In genomic region chr18:12911025-12911927, GRCh38 we compare ENCODE assay signal across 8 cellular contexts. TPM values are rescaled to one million over a fixed set of nuclear protein-coding genes. Genes with fewer than 3 reads are reported as not detected.
A peak's percentile ranks its signal among the peaks of the same experiment; 100 is the strongest.
DNase-seq lines count a peak whose midpoint lies in the region; ATAC-seq and TF ChIP-seq lines count a peak whose summit lies in the region.

No MANE protein-coding gene starts in this region.

- H4K20me1 ChIP-seq in MM.1S (ENCODE audit: insufficient read depth, low read length): no peaks in the 10 kb centered on the region

- H3K36me3 ChIP-seq in A673 (ENCODE audit: insufficient read depth, low read length, poor library complexity, severe bottlenecking): no peaks in the 10 kb centered on the region
- H3K36me3 ChIP-seq in MM.1S (replicated peaks; ENCODE audit: insufficient read depth, low read length): no peaks in the 10 kb centered on the region

- H3K27me3 ChIP-seq in A673 (replicated peaks; ENCODE audit: insufficient read depth, low read depth, low read length, poor library complexity) (no peaks in the 10 kb centered on the region), MM.1S (replicated peaks; ENCODE audit: insufficient read depth, low read length) (peaks cover 88% of the 10 kb centered on the region)

- TF ChIP-seq CTCF in GM13977 (IDR thresholded peaks at IDR 0.05; ENCODE audit: extremely low read depth, insufficient read depth, missing control alignments) (no peak), fibroblast of villous mesenchyme (IDR thresholded peaks at IDR 0.05; ENCODE audit: insufficient read depth, low read depth, low read length) (no peak), A673 (conservative IDR thresholded peaks at IDR 0.05; ENCODE audit: low read depth, low read length) (no peak), MM.1S (IDR thresholded peaks at IDR 0.05; ENCODE audit: low read length) (no peak)

- POLR2A ChIA-PET in A673 (lab: Charles Lee; ENCODE audit: low non-redundant PET): no interaction called here

- intact Hi-C loops in A673 (cut with micrococcal nuclease; ENCODE audit: unreplicated experiment): no loop called here

- CTCF ChIA-PET in A673 (lab: Charles Lee): interaction anchor here (0.5 kb wide), 1 partner anchor 28 kb away, joined by 12 read pairs; no protein-coding TSS in a partner anchor

- no peaks in the 10 kb centered on the region for H3K9me2 ChIP-seq in MM.1S (replicated peaks; ENCODE audit: insufficient read depth, low read length)

- in situ Hi-C loops in GM13977 (cut with MboI; ENCODE audit: low pct_unique_long_range_greater_than_20kb, low sequenced_read_pairs, unreplicated experiment): no loop called here

- no peaks in the 10 kb centered on the region for H3K79me2 ChIP-seq in MM.1S (ENCODE audit: low read length)

- H3K27ac ChIP-seq in A673 (ENCODE audit: low read depth, low read length, poor library complexity, severe bottlenecking) (no peak overlapping the region), MM.1S (ENCODE audit: low read length) (no peak overlapping the region)

- H3K4me3 ChIP-seq in fibroblast of villous mesenchyme (ENCODE audit: low read depth, low read length) (peak overlapping the region; percentile 9), skeletal muscle cell (ENCODE audit: low read depth, low read length) (peak overlapping the region; percentile 9), A673 (ENCODE audit: low read depth, low read length, poor library complexity, severe bottlenecking) (no peak overlapping the region), MM.1S (ENCODE audit: low read length) (no peak overlapping the region)

- no peaks in the 10 kb centered on the region for H3K9me3 ChIP-seq in A673 (ENCODE audit: low read depth, low read length, poor library complexity, severe bottlenecking)
- no peaks in the 10 kb centered on the region for H3K9me3 ChIP-seq in MM.1S (replicated peaks; ENCODE audit: insufficient read depth, low read length)

- ATAC-seq in GM19351 (IDR thresholded peaks at IDR 0.05; ENCODE audit: unreplicated experiment): no peak

- H2AFZ ChIP-seq in MM.1S (ENCODE audit: low read length): no peak overlapping the region

- peak; percentile 83 for DNase-seq in GM13977 (ENCODE audit: low spot score)
- peak; percentile 42 for DNase-seq in activated T-cell treated with anti-CD3 and anti-CD28 coated beads for 4 hours
- DNase-seq in fibroblast of villous mesenchyme (ENCODE audit: low read depth): no peak
- no peak for DNase-seq in skeletal muscle cell (ENCODE audit: low read depth)
- no peak for DNase-seq in A673 (ENCODE audit: low spot score)
- DNase-seq in MM.1S: no peak
- no peak for DNase-seq in cerebellum (ENCODE audit: low spot score)

- no TSS peak for BruUV-seq in A673 (replicated peaks; lab: Mats Ljungman, UMichigan)

- H3K4me1 ChIP-seq in A673 (ENCODE audit: insufficient read depth, low read length, poor library complexity, severe bottlenecking): no peaks in the 10 kb centered on the region
- no peaks in the 10 kb centered on the region for H3K4me1 ChIP-seq in MM.1S (ENCODE audit: low read length)

- H3K9ac ChIP-seq in MM.1S (ENCODE audit: low read length): no peak overlapping the region

- H3F3A ChIP-seq in MM.1S (ENCODE audit: insufficient read depth, low read length): no peaks in the 10 kb centered on the region

- no peak overlapping the region for H3K4me2 ChIP-seq in MM.1S (ENCODE audit: low read depth, low read length)

RNA-seq across cellular contexts. Expression of gene PTPN2, which starts 27.2 kb away (rescaled TPM):
- total RNA-seq in fibroblast of villous mesenchyme: 19.3 and 31.1 TPM in 2 replicates
- 35.8 and 44.7 TPM in 2 replicates for total RNA-seq in A673 (2021)
- total RNA-seq in cerebellum: 30.7 TPM

RNA-seq across cellular contexts. Expression of gene SEH1L, which starts 36.5 kb away (rescaled TPM):
- total RNA-seq in fibroblast of villous mesenchyme (50.3 and 56.6 TPM in 2 replicates), A673 (2021) (104 and 105 TPM in 2 replicates), cerebellum (26.6 TPM)

Comparison
In these comparisons a context has a peak if more than half of its experiments do, and no peak if none do; other contexts are left out.
1. DNase-seq: peak in GM13977 (single experiment) and activated T-cell treated with anti-CD3 and anti-CD28 coated beads for 4 hours (single experiment); none in fibroblast of villous mesenchyme (single experiment), skeletal muscle cell (single experiment), A673 (single experiment), MM.1S (single experiment) and cerebellum (single experiment).
2. H3K4me3 ChIP-seq: peak in fibroblast of villous mesenchyme (single experiment) and skeletal muscle cell (single experiment); none in A673 (single experiment) and MM.1S (single experiment).